In the genomic region with DNA sequence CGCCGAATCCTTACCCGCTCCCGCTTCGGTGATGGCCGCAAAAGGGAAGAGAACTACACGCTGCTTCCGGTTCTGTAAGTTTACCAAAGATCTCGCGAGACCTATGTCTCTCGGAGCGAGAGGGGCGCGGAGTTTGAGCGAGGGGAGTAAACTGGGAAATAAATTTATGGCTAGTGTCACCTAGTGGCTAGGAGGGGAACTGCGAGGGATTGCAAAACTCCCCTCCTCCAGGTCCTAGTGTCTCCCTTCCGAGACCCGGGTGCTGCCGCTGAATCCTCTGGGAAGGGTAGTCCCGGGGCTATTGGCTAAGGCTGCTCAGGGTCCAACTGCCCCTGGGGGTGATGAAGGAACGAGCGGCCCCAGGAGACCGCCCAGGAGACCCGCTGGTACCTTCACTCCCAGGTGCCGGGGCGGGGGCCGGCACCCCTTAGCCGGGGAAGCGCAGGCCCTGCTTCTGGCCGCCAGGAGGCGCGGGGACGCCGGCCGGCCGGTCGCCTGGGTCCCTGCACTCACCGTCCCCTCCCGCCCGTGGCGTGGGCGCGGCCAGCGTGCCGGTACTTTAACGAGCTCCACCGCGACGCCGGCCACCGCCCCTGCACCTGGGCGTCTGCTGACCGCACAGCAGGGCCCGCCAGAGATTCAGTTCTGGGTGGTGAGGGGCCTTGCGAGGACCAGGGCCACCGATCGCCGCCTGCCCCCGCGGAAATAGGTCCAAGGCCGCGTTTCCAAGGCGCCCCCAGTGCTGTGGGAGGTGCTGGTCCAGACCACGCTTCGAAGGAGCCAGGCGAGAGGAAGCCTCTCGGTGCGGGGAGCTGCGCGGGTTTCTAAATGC, we compare ENCODE assay signal across 8 cellular contexts. TPM values are rescaled to one million over a fixed set of nuclear protein-coding genes. Genes with fewer than 3 reads are reported as not detected.
DNase-seq lines count a peak whose midpoint lies in the region; ATAC-seq and TF ChIP-seq lines count a peak whose summit lies in the region.

TSS of gene RPL26 (minus strand) at position 51 of the 832 bp plus-strand sequence. CDS start 883 bp downstream, outside the sequence.

- no peaks in the 10 kb centered on the region for H3K9me3 ChIP-seq in mucosa of stomach (ENCODE audit: control insufficient read depth, low read length)

- H3K36me3 ChIP-seq in mucosa of stomach (ENCODE audit: control insufficient read depth, insufficient read depth, low read length) = peaks cover 5% of the 10 kb centered on the region

- H3K4me1 ChIP-seq in mucosa of stomach (ENCODE audit: control insufficient read depth, insufficient read depth, low read length) = peaks cover 18% of the 10 kb centered on the region

- ATAC-seq in GM21528 (IDR thresholded peaks at IDR 0.05; ENCODE audit: low FRiP score, unreplicated experiment) = peak; percentile 86

- peak within 1 kb of the TSS; percentile 81 for H3K9ac ChIP-seq in mucosa of stomach (ENCODE audit: low read length)

- DNase-seq in DMS153 (lab: John Stamatoyannopoulos, UW) (peak; percentile 95), OCI-M2 (lab: John Stamatoyannopoulos, UW; ENCODE audit: unreplicated experiment) (peak; percentile 93), activated T-cell treated with anti-CD3 and anti-CD28 coated beads for 48 hours (ENCODE audit: low read depth) (peak; percentile 88), erythroblast (lab: John Stamatoyannopoulos, UW) (peak; percentile 98)
- peak; percentile 82 for DNase-seq in stimulated activated CD8-positive, alpha-beta memory T cell treated with anti-CD3 and anti-CD28 coated beads, Interleukin-7, amount 100 ng/mL, for 24 hours (ENCODE audit: low read depth)

- H3K4me3 ChIP-seq in mucosa of stomach (ENCODE audit: low read length) = peak within 1 kb of the TSS; percentile 89

- peak within 1 kb of the TSS; percentile 86 to 99 (median 94) for H3K27ac Mint-ChIP-seq in IgD-negative memory B cell

- H3K9me3 Mint-ChIP-seq in IgD-negative memory B cell = no peaks in the 10 kb centered on the region

- peaks cover 9% of the 10 kb centered on the region for H3K36me3 Mint-ChIP-seq in IgD-negative memory B cell

- peaks cover 24 to 42% (median 37%) of the 10 kb centered on the region in 3 donors for H3K4me1 Mint-ChIP-seq in IgD-negative memory B cell

- peak within 1 kb of the TSS; percentile 94 to 99 (median 97) for H3K4me3 Mint-ChIP-seq in IgD-negative memory B cell

- no peaks in the 10 kb centered on the region for H3K27me3 Mint-ChIP-seq in IgD-negative memory B cell

- TF ChIP-seq POLR2A in erythroblast (IDR thresholded peaks at IDR 0.05; ENCODE audit: low read length) = peak; percentile 91

- no peaks in the 10 kb centered on the region for H3K27me3 ChIP-seq in mucosa of stomach (ENCODE audit: control insufficient read depth, insufficient read depth, low read length)

RNA-seq across cellular contexts. Expression of gene RPL26, which starts in this region (rescaled TPM):
- 1,664 TPM for polyA plus RNA-seq in IgD-negative memory B cell

Comparison
In these comparisons a context has a peak if more than half of its experiments do, and no peak if none do; other contexts are left out.
1. Peak in every context shown above with its lines: DNase-seq, ATAC-seq and H3K4me3 ChIP-seq.